Comparison of ENCODE assay signal across 8 cellular contexts in genomic region chr5:91378683-91379601, GRCh38. TPM values are rescaled to one million over a fixed set of nuclear protein-coding genes. Genes with fewer than 3 reads are reported as not detected.
DNase-seq lines count a peak whose midpoint lies in the region; ATAC-seq lines count a peak whose summit lies in the region.

No MANE protein-coding gene starts in this region.

- no peaks in the 10 kb centered on the region for H3K27me3 ChIP-seq in iPS-20b (ENCODE audit: insufficient read depth, low read length)

- H3K9me3 ChIP-seq in iPS-20b (ENCODE audit: insufficient read depth, low read depth, low read length): no peaks in the 10 kb centered on the region

- no peak for DNase-seq in activated T-cell treated with anti-CD3 and anti-CD28 coated beads, Interleukin-2, amount 50 U/mL, for 72 hours
- DNase-seq in activated T-cell treated with anti-CD3 and anti-CD28 coated beads for 4 hours (no peak), superior temporal gyrus (ENCODE audit: extremely low spot score) (peak; percentile 70), hepatic stellate cell (ENCODE audit: low spot score) (no peak), NCI-H1436 (lab: John Stamatoyannopoulos, UW) (no peak)
- no peak for DNase-seq in activated CD4-positive, alpha-beta memory T cell treated with anti-CD3 and anti-CD28 coated beads, Interleukin-2, amount 10 ng/mL, durations not matched to agents 7 days and 5 days

- peak overlapping the region; percentile 92 for H3K4me3 ChIP-seq in iPS-20b (ENCODE audit: low read length)

- H3K4me1 Mint-ChIP-seq in activated T-cell treated with anti-CD3 and anti-CD28 coated beads, Interleukin-2, amount 50 U/mL, for 72 hours (ENCODE audit: low read depth): peaks cover 42% of the 10 kb centered on the region
- peaks cover 32% of the 10 kb centered on the region for H3K4me1 Mint-ChIP-seq in activated CD4-positive, alpha-beta memory T cell treated with anti-CD3 and anti-CD28 coated beads, Interleukin-2, amount 10 ng/mL, durations not matched to agents 7 days and 5 days

- POLR2A ChIA-PET in activated CD4-positive, alpha-beta memory T cell treated with anti-CD3 and anti-CD28 coated beads, Interleukin-2, amount 10 ng/mL, durations not matched to agents 7 days and 5 days (lab: Charles Lee): interaction anchor here (0.7 to 3.6 kb wide), 26 partner anchors 7 to 969 kb away, joined by 3 to 184 read pairs (median 8); partner anchors contain the start of gene CETN3

- peak overlapping the region; percentile 97 for H3K27ac Mint-ChIP-seq in activated T-cell treated with anti-CD3 and anti-CD28 coated beads, Interleukin-2, amount 50 U/mL, for 72 hours
- H3K27ac Mint-ChIP-seq in activated CD4-positive, alpha-beta memory T cell treated with anti-CD3 and anti-CD28 coated beads, Interleukin-2, amount 10 ng/mL, durations not matched to agents 7 days and 5 days: peak overlapping the region; percentile 97

- CTCF ChIA-PET in activated CD4-positive, alpha-beta memory T cell treated with anti-CD3 and anti-CD28 coated beads, Interleukin-2, amount 10 ng/mL, durations not matched to agents 7 days and 5 days (lab: Charles Lee): interaction anchor here (0.6 to 2.2 kb wide), 11 partner anchors 9 to 160 kb away, joined by 3 to 8 read pairs (median 4); no protein-coding TSS in a partner anchor

- peak overlapping the region; percentile 97 for H3K27ac ChIP-seq in iPS-20b (ENCODE audit: low read length)

- H3K36me3 Mint-ChIP-seq in activated T-cell treated with anti-CD3 and anti-CD28 coated beads, Interleukin-2, amount 50 U/mL, for 72 hours (ENCODE audit: insufficient read depth in 2 of 2): peaks cover 8 to 16% of the 10 kb centered on the region in 2 donors
- H3K36me3 Mint-ChIP-seq in activated CD4-positive, alpha-beta memory T cell treated with anti-CD3 and anti-CD28 coated beads, Interleukin-2, amount 10 ng/mL, durations not matched to agents 7 days and 5 days (ENCODE audit: low read depth): peaks cover 58% of the 10 kb centered on the region

- ATAC-seq in activated T-cell treated with anti-CD3 and anti-CD28 coated beads, Interleukin-2, amount 50 U/mL, for 72 hours (replicated peaks in 1 of 2): no peak
- ATAC-seq in HG02852 (IDR thresholded peaks at IDR 0.05; ENCODE audit: unreplicated experiment): no peak

- H3K27me3 Mint-ChIP-seq in activated T-cell treated with anti-CD3 and anti-CD28 coated beads, Interleukin-2, amount 50 U/mL, for 72 hours (ENCODE audit: low read depth): no peaks in the 10 kb centered on the region
- no peaks in the 10 kb centered on the region for H3K27me3 Mint-ChIP-seq in activated CD4-positive, alpha-beta memory T cell treated with anti-CD3 and anti-CD28 coated beads, Interleukin-2, amount 10 ng/mL, durations not matched to agents 7 days and 5 days

- peaks cover 6% of the 10 kb centered on the region; the same call in 1 of the 2 replicates for H3K4me1 ChIP-seq in iPS-20b (ENCODE audit: insufficient read depth, low read length)

- no peaks in the 10 kb centered on the region for H3K9me3 Mint-ChIP-seq in activated T-cell treated with anti-CD3 and anti-CD28 coated beads, Interleukin-2, amount 50 U/mL, for 72 hours
- no peaks in the 10 kb centered on the region for H3K9me3 Mint-ChIP-seq in activated CD4-positive, alpha-beta memory T cell treated with anti-CD3 and anti-CD28 coated beads, Interleukin-2, amount 10 ng/mL, durations not matched to agents 7 days and 5 days

- H3K4me3 Mint-ChIP-seq in activated T-cell treated with anti-CD3 and anti-CD28 coated beads, Interleukin-2, amount 50 U/mL, for 72 hours: peak overlapping the region; percentile 94 to 98
- H3K4me3 Mint-ChIP-seq in activated CD4-positive, alpha-beta memory T cell treated with anti-CD3 and anti-CD28 coated beads, Interleukin-2, amount 10 ng/mL, durations not matched to agents 7 days and 5 days: peak overlapping the region; percentile 86

- peak overlapping the region; percentile 99 for H3K9ac ChIP-seq in iPS-20b (ENCODE audit: low read depth, low read length)

- peaks cover 46% of the 10 kb centered on the region for H3K36me3 ChIP-seq in iPS-20b (ENCODE audit: insufficient read depth, low read depth, low read length)

RNA-seq across cellular contexts. Expression of gene ARRDC3, which starts 4.2 kb away (rescaled TPM):
- total RNA-seq in activated T-cell treated with anti-CD3 and anti-CD28 coated beads, Interleukin-2, amount 50 U/mL, for 72 hours: 10 to 100 TPM; 12.8 to 21.1 TPM
- total RNA-seq in activated CD4-positive, alpha-beta memory T cell treated with anti-CD3 and anti-CD28 coated beads, Interleukin-2, amount 10 ng/mL, durations not matched to agents 7 days and 5 days: 10 to 100 TPM; 46.5 to 47.1 TPM
